In genomic region chr17:66365903-66366302, GRCh38 we compare ENCODE assay signal across 14 cellular contexts.
"Had no signal": no experiment of that assay in that cellular context is flagged by ENCODE, and none has a peak within 500 bp of the region (broad histone marks: within the 10 kb centered on the region; RNA-seq: fewer than 3 reads in every experiment).

No MANE protein-coding gene starts in this region.

- H3K36me3 ChIP-seq: esophagus squamous epithelium, right atrium auricular region had no signal

- H3K9me3 ChIP-seq: esophagus squamous epithelium, mucosa of descending colon, right atrium auricular region had no signal

- H3K27me3 ChIP-seq: foreskin keratinocyte, right atrium auricular region had no signal

- H3K4me1 ChIP-seq: foreskin keratinocyte, right atrium auricular region had no signal

- H3K4me3 Mint-ChIP-seq: natural killer cell had no signal

- ATAC-seq: foreskin keratinocyte, left lobe of liver, natural killer cell had no signal

- H3K4me3 ChIP-seq: esophagus squamous epithelium, mucosa of descending colon, right atrium auricular region, skin epidermis had no signal

- H3K27ac Mint-ChIP-seq: T-helper 17 cell had no signal

- H3K27ac ChIP-seq: esophagus squamous epithelium, foreskin keratinocyte, right atrium auricular region, skin epidermis had no signal

- H3K36me3 Mint-ChIP-seq: natural killer cell; stimulated activated memory B cell treated with anti-CD40 and anti-IgM and Interleukin-4, amounts not matched to agents 10 μg/mL and 1 μg/mL and 100 μg/mL, for 72 hours had no signal

- H3K27me3 Mint-ChIP-seq: stimulated activated memory B cell treated with anti-CD40 and anti-IgM and Interleukin-4, amounts not matched to agents 10 μg/mL and 1 μg/mL and 100 μg/mL, for 72 hours; T-helper 17 cell had no signal

- H3K9me3 Mint-ChIP-seq: natural killer cell; stimulated activated memory B cell treated with anti-CD40 and anti-IgM and Interleukin-4, amounts not matched to agents 10 μg/mL and 1 μg/mL and 100 μg/mL, for 72 hours had no signal

- DNase-seq: activated gamma-delta T cell treated with Interleukin-2 at 50 U/mL for 16 hours, esophagus squamous epithelium, foreskin keratinocyte, head of caudate nucleus, mammary epithelial cell, mucosa of descending colon, natural killer cell, nucleus accumbens, T-helper 17 cell, trophoblast cell had no signal
